ENCODE assay signal across 21 cellular contexts in the genomic region with DNA sequence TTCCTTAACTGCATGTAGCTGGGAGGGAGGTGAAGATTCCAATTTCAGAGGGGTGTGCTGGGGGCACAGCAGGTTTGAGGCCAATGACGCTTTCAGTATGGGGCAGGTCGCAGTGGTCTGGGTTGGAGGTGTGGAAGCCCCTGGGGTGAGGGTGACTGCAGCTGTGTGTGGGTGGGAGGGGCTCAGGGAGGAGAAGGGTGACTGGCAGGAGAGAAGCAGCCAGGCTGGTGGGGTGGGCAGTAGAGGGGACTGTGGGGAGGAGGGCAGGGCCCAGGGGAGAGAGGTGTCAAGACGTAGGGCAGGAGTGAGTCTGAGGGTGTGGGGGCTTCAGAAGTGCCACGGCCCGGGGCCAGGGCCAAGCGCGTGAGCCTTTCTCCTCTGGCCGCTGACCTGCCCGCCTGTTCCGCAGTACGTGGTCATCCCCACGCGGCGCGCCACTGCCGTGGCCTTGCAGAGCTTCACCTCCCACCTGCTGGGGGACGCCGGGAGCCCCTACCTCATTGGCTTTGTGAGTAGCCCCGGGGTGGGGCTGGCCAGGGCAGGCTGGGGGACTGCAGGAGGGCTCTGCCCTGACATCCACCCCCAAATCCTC. TPM values are rescaled to one million over a fixed set of nuclear protein-coding genes. Genes with fewer than 3 reads are reported as not detected.
A peak's percentile ranks its signal among the peaks of the same experiment; 100 is the strongest.
DNase-seq lines count a peak whose midpoint lies in the region; ATAC-seq, FAIRE-seq and TF ChIP-seq lines count a peak whose summit lies in the region.
"Had no signal": no experiment of that assay in that cellular context is flagged by ENCODE, and none has a peak within 500 bp of the region (broad histone marks: within the 10 kb centered on the region; RNA-seq: fewer than 3 reads in every experiment).

No MANE protein-coding gene starts in this region.

- H3K4me3 Mint-ChIP-seq in activated naive CD8-positive, alpha-beta T cell treated with anti-CD3 and anti-CD28 coated beads, Interleukin-2, amount 50 U/mL, for 24 hours: no peak overlapping the region
- H3K4me3 Mint-ChIP-seq in activated naive CD8-positive, alpha-beta T cell treated with anti-CD3 and anti-CD28 coated beads for 36 hours: no peak overlapping the region
- H3K4me3 Mint-ChIP-seq: activated CD4-positive, alpha-beta T cell treated with anti-CD3 and anti-CD28 coated beads, Interleukin-2, amount 10 ng/mL, durations not matched to agents 7 days and 5 days; activated T-cell treated with anti-CD3 and anti-CD28 coated beads, Interleukin-2, amount 50 U/mL, for 72 hours; T-helper 1 cell treated with Interleukin-12 subunit alpha and Interleukin-12 subunit beta and Interleukin-4 antibody, amounts not matched to agents 30 μg/mL and 1 μg/mL, for 36 hours had no signal

- H3K27me3 ChIP-seq in HepG2 (ENCODE audit: control insufficient read depth in 1 of 2, insufficient read depth in 2 of 2, low read length in 2 of 2) (peaks cover 3 to 24% of the 10 kb centered on the region in 2 experiments), Karpas-422 (ENCODE audit: low read length) (no peaks in the 10 kb centered on the region)
- H3K27me3 ChIP-seq: thyroid gland had no signal

- in situ Hi-C loops in HepG2 (cut with HindIII; ENCODE audit: extremely low pct_ligation_motif_present, low pct_unique_long_range_greater_than_20kb): no loop called here

- intact Hi-C loops in HepG2 (cut with micrococcal nuclease; ENCODE audit: unreplicated experiment): no loop called here

- TF ChIP-seq EP300 in HepG2 (IDR thresholded peaks at IDR 0.05; ENCODE audit: low read depth in 2 of 2, low read length in 2 of 2) (no peak), HepG2 (CRISPR knock-in tag; IDR thresholded peaks at IDR 0.05; ENCODE audit: borderline replicate concordance) (no peak)

- H3K4me3 ChIP-seq in HepG2 (replicated peaks in 1 of 3; ENCODE audit: insufficient read depth in 1 of 3, low read depth in 2 of 3, low read length in 3 of 3) (no peak overlapping the region), Karpas-422 (ENCODE audit: low read length) (no peak overlapping the region)
- H3K4me3 ChIP-seq: thyroid gland had no signal

- H3K9me2 ChIP-seq in Karpas-422 (replicated peaks; ENCODE audit: insufficient read depth, low read length): no peaks in the 10 kb centered on the region

- peaks cover 21% of the 10 kb centered on the region for H3K4me1 ChIP-seq in HepG2 (ENCODE audit: insufficient read depth, low read length)
- H3K4me1 ChIP-seq in Karpas-422 (ENCODE audit: low read length): no peaks in the 10 kb centered on the region
- H3K4me1 ChIP-seq: Caco-2 had no signal

- H3K79me2 ChIP-seq in HepG2 (ENCODE audit: insufficient read depth, low read length) (no peaks in the 10 kb centered on the region), Karpas-422 (ENCODE audit: low read length) (no peaks in the 10 kb centered on the region)

- TF ChIP-seq RAD21 in HepG2 (CRISPR knock-in tag; IDR thresholded peaks at IDR 0.05): no peak

- H3K27ac ChIP-seq in caudate nucleus (ENCODE audit: low read depth, low read length) (peak overlapping the region; percentile 99), HepG2 (ENCODE audit: extremely low read length, insufficient read depth, low read length) (no peak overlapping the region), substantia nigra (ENCODE audit: low read depth, low read length, poor library complexity, severe bottlenecking) (peak overlapping the region; percentile 100), Karpas-422 (ENCODE audit: low read length) (no peak overlapping the region)

- 83% methylated on average over 3 of the region's 19 CpGs for WGBS in HepG2 (ENCODE audit: low lambda C conversion rate)

- 0 out of 2 replicates have a peak, but pooled peaks cover 2% of the 10 kb centered on the region for H4K20me1 ChIP-seq in HepG2 (ENCODE audit: insufficient read depth, low read length)
- H4K20me1 ChIP-seq in Karpas-422 (ENCODE audit: insufficient read depth, low read depth, low read length): peaks cover 20% of the 10 kb centered on the region; the same call in 1 of the 2 replicates

- H2AFZ ChIP-seq in HepG2 (ENCODE audit: low read length): no peak overlapping the region
- H2AFZ ChIP-seq in Karpas-422 (ENCODE audit: low read length): no peak overlapping the region

- no peak for TF ChIP-seq CTCF in HepG2 (CRISPR knock-in tag; IDR thresholded peaks at IDR 0.05)

- no peak overlapping the region for H3K4me2 ChIP-seq in HepG2 (ENCODE audit: low read depth, low read length)
- no peak overlapping the region for H3K4me2 ChIP-seq in Karpas-422 (ENCODE audit: low read depth, low read length, poor library complexity, severe bottlenecking)

- FAIRE-seq in HepG2 (lab: Jason Lieb, UNC): no peak
- FAIRE-seq: keratinocyte, small intestine had no signal

- no peaks in the 10 kb centered on the region for H3K9me3 Mint-ChIP-seq in activated naive CD8-positive, alpha-beta T cell treated with anti-CD3 and anti-CD28 coated beads, Interleukin-2, amount 50 U/mL, for 24 hours
- H3K9me3 Mint-ChIP-seq in activated naive CD8-positive, alpha-beta T cell treated with anti-CD3 and anti-CD28 coated beads for 36 hours: no peaks in the 10 kb centered on the region
- H3K9me3 Mint-ChIP-seq: activated CD4-positive, alpha-beta T cell treated with anti-CD3 and anti-CD28 coated beads, Interleukin-2, amount 10 ng/mL, durations not matched to agents 7 days and 5 days; activated T-cell treated with anti-CD3 and anti-CD28 coated beads, Interleukin-2, amount 50 U/mL, for 72 hours; nephron; T-helper 1 cell treated with Interleukin-12 subunit alpha and Interleukin-12 subunit beta and Interleukin-4 antibody, amounts not matched to agents 30 μg/mL and 1 μg/mL, for 36 hours had no signal

- H3K9ac ChIP-seq in HepG2 (ENCODE audit: insufficient read depth, low read depth, low read length) (no peak overlapping the region), Karpas-422 (ENCODE audit: low read length) (no peak overlapping the region)

- POLR2A ChIA-PET in HepG2 (lab: Yijun Ruan, JAX): interaction anchor here (2.4 kb wide), 1 partner anchor 20 kb away, joined by 8 read pairs; the partner anchor contains the start of gene MYBBP1A

- H3K36me3 Mint-ChIP-seq in activated naive CD8-positive, alpha-beta T cell treated with anti-CD3 and anti-CD28 coated beads, Interleukin-2, amount 50 U/mL, for 24 hours (ENCODE audit: low read depth): peaks cover 2% of the 10 kb centered on the region
- peaks cover 3% of the 10 kb centered on the region for H3K36me3 Mint-ChIP-seq in activated naive CD8-positive, alpha-beta T cell treated with anti-CD3 and anti-CD28 coated beads for 36 hours

- no peak for TF ChIP-seq POLR2A in HepG2 (IDR thresholded peaks at IDR 0.05; ENCODE audit: insufficient read depth in 1 of 2, low read depth in 2 of 2, low read length in 2 of 2)

- peaks cover 4% of the 10 kb centered on the region for H3K27me3 Mint-ChIP-seq in activated naive CD8-positive, alpha-beta T cell treated with anti-CD3 and anti-CD28 coated beads, Interleukin-2, amount 50 U/mL, for 24 hours
- peaks cover 6% of the 10 kb centered on the region for H3K27me3 Mint-ChIP-seq in activated naive CD8-positive, alpha-beta T cell treated with anti-CD3 and anti-CD28 coated beads for 36 hours

- H3K9me3 ChIP-seq in HepG2 (ENCODE audit: low read length): no peaks in the 10 kb centered on the region
- no peaks in the 10 kb centered on the region for H3K9me3 ChIP-seq in Karpas-422 (ENCODE audit: low read length)
- H3K9me3 ChIP-seq: Caco-2, thyroid gland had no signal

- peaks cover 6% of the 10 kb centered on the region for H3K4me1 Mint-ChIP-seq in activated naive CD8-positive, alpha-beta T cell treated with anti-CD3 and anti-CD28 coated beads, Interleukin-2, amount 50 U/mL, for 24 hours
- H3K4me1 Mint-ChIP-seq in activated naive CD8-positive, alpha-beta T cell treated with anti-CD3 and anti-CD28 coated beads for 36 hours: peaks cover 7% of the 10 kb centered on the region

- CTCF ChIA-PET in HepG2 (lab: Yijun Ruan, JAX; ENCODE audit: low intra/inter-chr PET ratio, low total read pairs): no interaction called here

- peak overlapping the region; percentile 52 for H3K27ac Mint-ChIP-seq in activated naive CD8-positive, alpha-beta T cell treated with anti-CD3 and anti-CD28 coated beads, Interleukin-2, amount 50 U/mL, for 24 hours
- no peak overlapping the region for H3K27ac Mint-ChIP-seq in activated naive CD8-positive, alpha-beta T cell treated with anti-CD3 and anti-CD28 coated beads for 36 hours
- H3K27ac Mint-ChIP-seq: activated CD4-positive, alpha-beta T cell treated with anti-CD3 and anti-CD28 coated beads, Interleukin-2, amount 10 ng/mL, durations not matched to agents 7 days and 5 days; activated T-cell treated with anti-CD3 and anti-CD28 coated beads, Interleukin-2, amount 50 U/mL, for 72 hours; T-helper 1 cell treated with Interleukin-12 subunit alpha and Interleukin-12 subunit beta and Interleukin-4 antibody, amounts not matched to agents 30 μg/mL and 1 μg/mL, for 36 hours had no signal

- no peak for DNase-seq in activated naive CD8-positive, alpha-beta T cell treated with anti-CD3 and anti-CD28 coated beads, Interleukin-2, amount 50 U/mL, for 24 hours
- no peak for DNase-seq in activated naive CD8-positive, alpha-beta T cell treated with anti-CD3 and anti-CD28 coated beads for 36 hours
- no peak for DNase-seq in caudate nucleus (lab: John Stamatoyannopoulos, UW)
- no peak for DNase-seq in HepG2 (ENCODE audit: low spot score)
- peak in 2 of 49 donors; percentile 34 to 36 for DNase-seq in substantia nigra (lab: John Stamatoyannopoulos, UW)
- DNase-seq in Karpas-422: no peak
- DNase-seq in D341Med (ENCODE audit: low spot score): no peak
- DNase-seq: ACHN; activated CD4-positive, alpha-beta T cell treated with anti-CD3 and anti-CD28 coated beads, Interleukin-2, amount 10 ng/mL, durations not matched to agents 7 days and 5 days; activated T-cell treated with anti-CD3 and anti-CD28 coated beads, Interleukin-2, amount 50 U/mL, for 72 hours; amniotic stem cell; Caco-2; dermis blood vessel endothelial cell; NCI-H146; NCI-H524 treated with DMSO at 0.1 percent for 48 hours; small intestine had no signal

- H3K36me3 ChIP-seq in HepG2 (replicated peaks in 1 of 2; ENCODE audit: control insufficient read depth in 1 of 2, insufficient read depth in 2 of 2, low read length in 2 of 2) (peaks cover 8 to 22% of the 10 kb centered on the region in 2 experiments), Karpas-422 (ENCODE audit: insufficient read depth, low read length) (peaks cover 3% of the 10 kb centered on the region; the same call in 1 of the 2 replicates)

- no peak for ATAC-seq in activated naive CD8-positive, alpha-beta T cell treated with anti-CD3 and anti-CD28 coated beads, Interleukin-2, amount 50 U/mL, for 24 hours
- no peak for ATAC-seq in HepG2
- no peak for ATAC-seq in GM18873 (IDR thresholded peaks at IDR 0.05; ENCODE audit: low FRiP score, unreplicated experiment)
- ATAC-seq: activated T-cell treated with anti-CD3 and anti-CD28 coated beads, Interleukin-2, amount 50 U/mL, for 72 hours had no signal

- BruUV-seq in HepG2 (replicated peaks; lab: Mats Ljungman, UMichigan): no TSS peak

RNA-seq across cellular contexts. Expression of gene MYBBP1A, which starts 19.4 kb away (rescaled TPM):
- total RNA-seq in activated naive CD8-positive, alpha-beta T cell treated with anti-CD3 and anti-CD28 coated beads for 36 hours: 100 to 1,000 TPM; 174 to 176 TPM
- total RNA-seq in HepG2 (2016; rRNA removed; fragmentation: Illumina TruSeq; extraction: Trizol): 40.4 and 54.8 TPM in 2 replicates
- total RNA-seq in HepG2 (2016; cell fraction: cytosol; rRNA removed; fragmentation: Illumina TruSeq; extraction: Trizol; ENCODE audit: low read depth): 58.9 and 65.5 TPM in 2 replicates
- total RNA-seq in HepG2 (2016; cell fraction: insoluble cytoplasmic fraction; rRNA removed; fragmentation: Illumina TruSeq; extraction: Trizol): 35.1 and 61.8 TPM in 2 replicates
- 24.4 and 24.9 TPM in 2 replicates for total RNA-seq in HepG2 (2016; cell fraction: membrane; rRNA removed; fragmentation: Illumina TruSeq; extraction: Trizol)
- total RNA-seq in HepG2 (2016; cell fraction: nucleus; rRNA removed; fragmentation: Illumina TruSeq; extraction: Trizol): 52.0 and 62.6 TPM in 2 replicates
- 18.6 and 28.4 TPM in 2 replicates for polyA plus RNA-seq in HepG2 (2011; rRNA removed)
- 9.7 and 12.5 TPM in 2 replicates for polyA plus RNA-seq in HepG2 (2011; cell fraction: cytosol; rRNA removed)
- 158 and 176 TPM in 2 replicates for polyA plus RNA-seq in HepG2 (2011; cell fraction: nucleus; rRNA removed)
- 28.0 and 41.5 TPM in 2 replicates for polyA plus RNA-seq in HepG2 (2012)
- 7.8 and 7.9 TPM in 2 replicates for polyA plus RNA-seq in HepG2 (2016; cell fraction: cytosol; fragmentation: Illumina TruSeq; extraction: Trizol; ENCODE audit: low read depth)
- 28.2 and 32.7 TPM in 2 replicates for polyA plus RNA-seq in HepG2 (2016; cell fraction: insoluble cytoplasmic fraction; fragmentation: Illumina TruSeq; extraction: Trizol; ENCODE audit: low read depth)
- 9.0 and 12.1 TPM in 2 replicates for polyA plus RNA-seq in HepG2 (2016; cell fraction: membrane; fragmentation: Illumina TruSeq; extraction: Trizol; ENCODE audit: low read depth)
- polyA plus RNA-seq in HepG2 (2016; cell fraction: nucleus; fragmentation: Illumina TruSeq; extraction: Trizol; ENCODE audit: insufficient read depth, low read depth): 146 and 160 TPM in 2 replicates
- 50.2 and 100 TPM in 2 replicates for polyA minus RNA-seq in HepG2 (2011; rRNA and poly(A)+ RNA removed; ENCODE audit: low replicate concordance)
- 19.4 and 21.0 TPM in 2 replicates for polyA minus RNA-seq in HepG2 (2011; cell fraction: cytosol; rRNA and poly(A)+ RNA removed)
- 53.3 and 54.8 TPM in 2 replicates for polyA minus RNA-seq in HepG2 (2011; cell fraction: nucleus; rRNA and poly(A)+ RNA removed)
- total RNA-seq in Karpas-422 (2014; rRNA removed; shearing (Covaris generic); ENCODE audit: low replicate concordance): 48.2 and 76.6 TPM in 2 replicates

RNA-seq across cellular contexts. Expression of gene GGT6, which starts 24.6 kb away (rescaled TPM):
- total RNA-seq in activated naive CD8-positive, alpha-beta T cell treated with anti-CD3 and anti-CD28 coated beads for 36 hours: not detected
- total RNA-seq in HepG2 (2016; rRNA removed; fragmentation: Illumina TruSeq; extraction: Trizol): 0.70 and 0.80 TPM in 2 replicates
- total RNA-seq in HepG2 (2016; cell fraction: cytosol; rRNA removed; fragmentation: Illumina TruSeq; extraction: Trizol; ENCODE audit: low read depth): 0.20 and 0.26 TPM in 2 replicates
- total RNA-seq in HepG2 (2016; cell fraction: insoluble cytoplasmic fraction; rRNA removed; fragmentation: Illumina TruSeq; extraction: Trizol): 0.68 and 1.1 TPM in 2 replicates
- total RNA-seq in HepG2 (2016; cell fraction: membrane; rRNA removed; fragmentation: Illumina TruSeq; extraction: Trizol): 0.59 and 0.62 TPM in 2 replicates
- 0.28 and 0.37 TPM in 2 replicates for total RNA-seq in HepG2 (2016; cell fraction: nucleus; rRNA removed; fragmentation: Illumina TruSeq; extraction: Trizol)
- 0.14 and 0.16 TPM in 2 replicates for polyA plus RNA-seq in HepG2 (2011; rRNA removed)
- polyA plus RNA-seq in HepG2 (2011; cell fraction: cytosol; rRNA removed): 0.10 and 0.12 TPM in 2 replicates
- polyA plus RNA-seq in HepG2 (2011; cell fraction: nucleus; rRNA removed): 0.09 and 0.43 TPM in 2 replicates
- polyA plus RNA-seq in HepG2 (2012): 0.24 and 0.29 TPM in 2 replicates
- 0.24 and 0.27 TPM in 2 replicates for polyA plus RNA-seq in HepG2 (2016; cell fraction: cytosol; fragmentation: Illumina TruSeq; extraction: Trizol; ENCODE audit: low read depth)
- polyA plus RNA-seq in HepG2 (2016; cell fraction: insoluble cytoplasmic fraction; fragmentation: Illumina TruSeq; extraction: Trizol; ENCODE audit: low read depth): 0.71 and 1.2 TPM in 2 replicates
- polyA plus RNA-seq in HepG2 (2016; cell fraction: membrane; fragmentation: Illumina TruSeq; extraction: Trizol; ENCODE audit: low read depth): 0.50 and 0.52 TPM in 2 replicates
- polyA plus RNA-seq in HepG2 (2016; cell fraction: nucleus; fragmentation: Illumina TruSeq; extraction: Trizol; ENCODE audit: insufficient read depth, low read depth): 1.1 and 1.5 TPM in 2 replicates
- 0.38 TPM in 1 of 2 replicates, not detected in the other for polyA minus RNA-seq in HepG2 (2011; rRNA and poly(A)+ RNA removed; ENCODE audit: low replicate concordance)
- not detected in 2 replicates for polyA minus RNA-seq in HepG2 (2011; cell fraction: cytosol; rRNA and poly(A)+ RNA removed)
- 0.12 TPM in 1 of 2 replicates, not detected in the other for polyA minus RNA-seq in HepG2 (2011; cell fraction: nucleus; rRNA and poly(A)+ RNA removed)
- not detected in 2 replicates for total RNA-seq in Karpas-422 (2014; rRNA removed; shearing (Covaris generic); ENCODE audit: low replicate concordance)
- total RNA-seq: activated CD4-positive, alpha-beta T cell treated with anti-CD3 and anti-CD28 coated beads, Interleukin-2, amount 10 ng/mL, durations not matched to agents 7 days and 5 days; activated T-cell treated with anti-CD3 and anti-CD28 coated beads, Interleukin-2, amount 50 U/mL, for 72 hours; Caco-2; dermis blood vessel endothelial cell had no signal

RNA-seq across cellular contexts. Expression of gene SPNS2, which starts 37.1 kb away (rescaled TPM):
- total RNA-seq in activated naive CD8-positive, alpha-beta T cell treated with anti-CD3 and anti-CD28 coated beads for 36 hours: under 1 TPM; 0.20 to 0.43 TPM
- not detected in 2 replicates for total RNA-seq in HepG2 (2016; rRNA removed; fragmentation: Illumina TruSeq; extraction: Trizol)
- not detected in 2 replicates for total RNA-seq in HepG2 (2016; cell fraction: cytosol; rRNA removed; fragmentation: Illumina TruSeq; extraction: Trizol; ENCODE audit: low read depth)
- total RNA-seq in HepG2 (2016; cell fraction: insoluble cytoplasmic fraction; rRNA removed; fragmentation: Illumina TruSeq; extraction: Trizol): not detected in 2 replicates
- not detected in 2 replicates for total RNA-seq in HepG2 (2016; cell fraction: membrane; rRNA removed; fragmentation: Illumina TruSeq; extraction: Trizol)
- not detected in 2 replicates for total RNA-seq in HepG2 (2016; cell fraction: nucleus; rRNA removed; fragmentation: Illumina TruSeq; extraction: Trizol)
- 0.01 and 0.03 TPM in 2 replicates for polyA plus RNA-seq in HepG2 (2011; rRNA removed)
- polyA plus RNA-seq in HepG2 (2011; cell fraction: cytosol; rRNA removed): 0.03 and 0.05 TPM in 2 replicates
- 0.14 TPM in 1 of 2 replicates, not detected in the other for polyA plus RNA-seq in HepG2 (2011; cell fraction: nucleus; rRNA removed)
- 0.16 and 0.34 TPM in 2 replicates for polyA plus RNA-seq in HepG2 (2012)
- not detected in 2 replicates for polyA plus RNA-seq in HepG2 (2016; cell fraction: cytosol; fragmentation: Illumina TruSeq; extraction: Trizol; ENCODE audit: low read depth)
- not detected in 2 replicates for polyA plus RNA-seq in HepG2 (2016; cell fraction: insoluble cytoplasmic fraction; fragmentation: Illumina TruSeq; extraction: Trizol; ENCODE audit: low read depth)
- not detected in 2 replicates for polyA plus RNA-seq in HepG2 (2016; cell fraction: membrane; fragmentation: Illumina TruSeq; extraction: Trizol; ENCODE audit: low read depth)
- polyA plus RNA-seq in HepG2 (2016; cell fraction: nucleus; fragmentation: Illumina TruSeq; extraction: Trizol; ENCODE audit: insufficient read depth, low read depth): not detected in 2 replicates
- 0.16 TPM in 1 of 2 replicates, not detected in the other for polyA minus RNA-seq in HepG2 (2011; rRNA and poly(A)+ RNA removed; ENCODE audit: low replicate concordance)
- not detected in 2 replicates for polyA minus RNA-seq in HepG2 (2011; cell fraction: cytosol; rRNA and poly(A)+ RNA removed)
- not detected in 2 replicates for polyA minus RNA-seq in HepG2 (2011; cell fraction: nucleus; rRNA and poly(A)+ RNA removed)
- not detected in 2 replicates for total RNA-seq in Karpas-422 (2014; rRNA removed; shearing (Covaris generic); ENCODE audit: low replicate concordance)

RNA-seq across cellular contexts. Expression of gene SMTNL2, which starts 48.6 kb away (rescaled TPM):
- total RNA-seq in activated naive CD8-positive, alpha-beta T cell treated with anti-CD3 and anti-CD28 coated beads for 36 hours: not detected
- total RNA-seq in HepG2 (2016; rRNA removed; fragmentation: Illumina TruSeq; extraction: Trizol): 5.1 and 5.8 TPM in 2 replicates
- 1.5 and 1.6 TPM in 2 replicates for total RNA-seq in HepG2 (2016; cell fraction: cytosol; rRNA removed; fragmentation: Illumina TruSeq; extraction: Trizol; ENCODE audit: low read depth)
- total RNA-seq in HepG2 (2016; cell fraction: insoluble cytoplasmic fraction; rRNA removed; fragmentation: Illumina TruSeq; extraction: Trizol): 5.3 and 5.8 TPM in 2 replicates
- total RNA-seq in HepG2 (2016; cell fraction: membrane; rRNA removed; fragmentation: Illumina TruSeq; extraction: Trizol): 4.8 and 5.0 TPM in 2 replicates
- total RNA-seq in HepG2 (2016; cell fraction: nucleus; rRNA removed; fragmentation: Illumina TruSeq; extraction: Trizol): 3.0 and 4.2 TPM in 2 replicates
- 0.41 and 1.1 TPM in 2 replicates for polyA plus RNA-seq in HepG2 (2011; rRNA removed)
- 0.38 and 0.64 TPM in 2 replicates for polyA plus RNA-seq in HepG2 (2011; cell fraction: cytosol; rRNA removed)
- 0.42 and 0.95 TPM in 2 replicates for polyA plus RNA-seq in HepG2 (2011; cell fraction: nucleus; rRNA removed)
- polyA plus RNA-seq in HepG2 (2012): 0.58 and 0.69 TPM in 2 replicates
- 1.8 TPM in 2 replicates for polyA plus RNA-seq in HepG2 (2016; cell fraction: cytosol; fragmentation: Illumina TruSeq; extraction: Trizol; ENCODE audit: low read depth)
- polyA plus RNA-seq in HepG2 (2016; cell fraction: insoluble cytoplasmic fraction; fragmentation: Illumina TruSeq; extraction: Trizol; ENCODE audit: low read depth): 7.9 and 8.6 TPM in 2 replicates
- 2.3 and 3.2 TPM in 2 replicates for polyA plus RNA-seq in HepG2 (2016; cell fraction: membrane; fragmentation: Illumina TruSeq; extraction: Trizol; ENCODE audit: low read depth)
- polyA plus RNA-seq in HepG2 (2016; cell fraction: nucleus; fragmentation: Illumina TruSeq; extraction: Trizol; ENCODE audit: insufficient read depth, low read depth): 5.8 and 9.1 TPM in 2 replicates
- 1.9 TPM in 1 of 2 replicates, not detected in the other for polyA minus RNA-seq in HepG2 (2011; rRNA and poly(A)+ RNA removed; ENCODE audit: low replicate concordance)
- 0.70 and 0.99 TPM in 2 replicates for polyA minus RNA-seq in HepG2 (2011; cell fraction: cytosol; rRNA and poly(A)+ RNA removed)
- polyA minus RNA-seq in HepG2 (2011; cell fraction: nucleus; rRNA and poly(A)+ RNA removed): 0.13 TPM in 1 of 2 replicates, not detected in the other
- 0.45 TPM in 1 of 2 replicates, not detected in the other for total RNA-seq in Karpas-422 (2014; rRNA removed; shearing (Covaris generic); ENCODE audit: low replicate concordance)
- total RNA-seq: activated CD4-positive, alpha-beta T cell treated with anti-CD3 and anti-CD28 coated beads, Interleukin-2, amount 10 ng/mL, durations not matched to agents 7 days and 5 days; activated T-cell treated with anti-CD3 and anti-CD28 coated beads, Interleukin-2, amount 50 U/mL, for 72 hours had no signal
- polyA plus RNA-seq: keratinocyte had no signal

Comparison
In these comparisons a context has a peak if more than half of its experiments do, and no peak if none do; other contexts are left out.
1. H3K27ac ChIP-seq: peak in caudate nucleus (single experiment) and substantia nigra (single experiment); none in HepG2 (single experiment) and Karpas-422 (single experiment).